In the genomic region with DNA sequence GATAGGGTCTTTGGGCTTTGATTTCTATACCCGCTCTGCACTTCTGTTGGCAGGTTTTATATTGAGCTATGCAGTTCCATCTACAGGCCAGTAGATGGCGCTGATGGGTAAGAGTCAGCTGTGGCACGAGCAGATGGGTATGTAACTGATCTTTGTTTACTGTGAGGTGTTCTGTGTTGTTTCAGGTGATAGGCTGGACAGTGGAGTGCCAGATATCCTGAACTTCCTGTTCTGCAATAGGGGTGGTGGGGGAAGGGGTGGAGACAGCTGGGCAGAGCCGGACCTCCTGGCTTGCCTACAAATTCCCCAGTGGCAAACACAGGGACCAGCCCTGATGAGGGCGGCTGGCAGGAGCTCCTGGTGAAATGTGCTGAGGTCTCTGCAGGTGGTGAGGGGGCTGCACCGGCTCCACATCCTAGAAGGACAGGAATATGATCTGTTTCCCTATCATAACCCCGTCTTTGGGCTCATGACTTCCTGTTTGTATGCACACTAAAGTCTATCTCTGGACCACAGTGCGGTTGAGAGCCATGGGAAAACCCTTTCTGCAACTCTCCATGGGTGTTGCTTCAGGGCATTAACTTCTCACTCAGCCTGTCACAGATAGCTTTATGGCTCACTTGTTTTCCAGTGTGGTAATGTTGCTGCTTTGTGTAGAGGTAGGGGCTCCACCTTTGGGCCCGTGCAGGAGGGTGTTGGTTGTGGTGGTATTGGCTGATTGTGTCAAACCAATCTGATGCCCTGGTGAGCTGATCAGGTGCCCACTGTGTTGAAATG, we compare ENCODE assay signal across 8 cellular contexts. TPM values are rescaled to one million over a fixed set of nuclear protein-coding genes. Genes with fewer than 3 reads are reported as not detected.
DNase-seq lines count a peak whose midpoint lies in the region; ATAC-seq and TF ChIP-seq lines count a peak whose summit lies in the region.

No MANE protein-coding gene starts in this region.

- CTCF ChIA-PET in activated CD8-positive, alpha-beta T cell treated with anti-CD3 and anti-CD28 coated beads for 36 hours (lab: Charles Lee) = interaction anchor here (0.6 to 5.8 kb wide), 56 partner anchors 8 to 1140 kb away, joined by 3 to 225 read pairs (median 5); a partner anchor contains a TSS

- peaks cover 8% of the 10 kb centered on the region for H3K27me3 Mint-ChIP-seq in activated CD8-positive, alpha-beta T cell treated with anti-CD3 and anti-CD28 coated beads for 36 hours
- peaks cover 12 to 31% (median 20%) of the 10 kb centered on the region in 5 donors for H3K27me3 Mint-ChIP-seq in naive thymus-derived CD8-positive, alpha-beta T cell
- H3K27me3 Mint-ChIP-seq in type B pancreatic cell = peaks cover 4% of the 10 kb centered on the region

- DNase-seq in CMK (ENCODE audit: low read depth) (peak; percentile 45), NCI-H774 (lab: John Stamatoyannopoulos, UW) (peak; percentile 59), type B pancreatic cell (ENCODE audit: extremely low spot score, unreplicated experiment) (no peak)
- peak; percentile 70 for DNase-seq in activated CD8-positive, alpha-beta T cell treated with anti-CD3 and anti-CD28 coated beads for 36 hours
- DNase-seq in naive thymus-derived CD8-positive, alpha-beta T cell = peak in 9 of 10 donors; percentile 24 to 72 (median 48)

- peaks cover 3% of the 10 kb centered on the region for H3K9me3 Mint-ChIP-seq in activated CD8-positive, alpha-beta T cell treated with anti-CD3 and anti-CD28 coated beads for 36 hours
- H3K9me3 Mint-ChIP-seq in naive thymus-derived CD8-positive, alpha-beta T cell = peaks cover 0 to 11% (median 0%) of the 10 kb centered on the region in 9 donors
- H3K9me3 Mint-ChIP-seq in type B pancreatic cell = peaks cover 5% of the 10 kb centered on the region

- no peaks in the 10 kb centered on the region for H3K36me3 Mint-ChIP-seq in activated CD8-positive, alpha-beta T cell treated with anti-CD3 and anti-CD28 coated beads for 36 hours (ENCODE audit: low read depth)
- peaks cover 0 to 6% (median 4%) of the 10 kb centered on the region in 3 donors for H3K36me3 Mint-ChIP-seq in naive thymus-derived CD8-positive, alpha-beta T cell
- no peaks in the 10 kb centered on the region for H3K36me3 Mint-ChIP-seq in type B pancreatic cell

- H3K27ac Mint-ChIP-seq in activated CD8-positive, alpha-beta T cell treated with anti-CD3 and anti-CD28 coated beads for 36 hours = no peak overlapping the region
- peak overlapping the region in 4 of 10 donors; percentile 5 to 53 (median 13) for H3K27ac Mint-ChIP-seq in naive thymus-derived CD8-positive, alpha-beta T cell
- no peak overlapping the region for H3K27ac Mint-ChIP-seq in type B pancreatic cell

- no peak overlapping the region for H3K4me3 Mint-ChIP-seq in activated CD8-positive, alpha-beta T cell treated with anti-CD3 and anti-CD28 coated beads for 36 hours
- H3K4me3 Mint-ChIP-seq in naive thymus-derived CD8-positive, alpha-beta T cell = no peak overlapping the region
- peak overlapping the region; percentile 39 for H3K4me3 Mint-ChIP-seq in type B pancreatic cell

- POLR2A ChIA-PET in activated CD8-positive, alpha-beta T cell treated with anti-CD3 and anti-CD28 coated beads for 36 hours (lab: Charles Lee) = interaction anchor here (1.5 to 2.9 kb wide), 2 partner anchors 14 to 259 kb away, joined by 4 to 18 read pairs; a partner anchor contains a TSS
- POLR2A ChIA-PET in naive thymus-derived CD8-positive, alpha-beta T cell (lab: Charles Lee) = interaction anchor here (0.6 to 2.1 kb wide), 3 partner anchors 12 to 259 kb away, joined by 3 to 9 read pairs (median 3); no protein-coding TSS in a partner anchor

- H3K4me1 Mint-ChIP-seq in activated CD8-positive, alpha-beta T cell treated with anti-CD3 and anti-CD28 coated beads for 36 hours (ENCODE audit: low read depth) = peaks cover 9% of the 10 kb centered on the region
- peaks cover 4 to 8% (median 7%) of the 10 kb centered on the region in 4 donors for H3K4me1 Mint-ChIP-seq in naive thymus-derived CD8-positive, alpha-beta T cell
- H3K4me1 Mint-ChIP-seq in type B pancreatic cell (ENCODE audit: unreplicated experiment) = peaks cover 6% of the 10 kb centered on the region

- peak; percentile 96 for TF ChIP-seq CTCF in activated CD8-positive, alpha-beta T cell treated with anti-CD3 and anti-CD28 coated beads for 36 hours (IDR thresholded peaks at IDR 0.05)
- TF ChIP-seq CTCF in type B pancreatic cell (conservative IDR thresholded peaks at IDR 0.05) = peak; percentile 95

- ATAC-seq in GM19372 (IDR thresholded peaks at IDR 0.05; ENCODE audit: low read depth, unreplicated experiment) (peak; percentile 80), HG03520 (IDR thresholded peaks at IDR 0.05; ENCODE audit: unreplicated experiment) (peak; percentile 75), esophagus mucosa (peak; percentile 94)
- ATAC-seq in activated CD8-positive, alpha-beta T cell treated with anti-CD3 and anti-CD28 coated beads for 36 hours = peak; percentile 95
- ATAC-seq in naive thymus-derived CD8-positive, alpha-beta T cell = peak; percentile 93 to 94

- intact Hi-C loops in activated CD8-positive, alpha-beta T cell treated with anti-CD3 and anti-CD28 coated beads for 36 hours (cut with micrococcal nuclease) = loop anchor here (2.0 kb wide), 1 partner anchor 250 kb away; no protein-coding TSS in a partner anchor

RNA-seq across cellular contexts. Expression of a gene that starts 13.4 kb away (rescaled TPM):
- total RNA-seq in activated CD8-positive, alpha-beta T cell treated with anti-CD3 and anti-CD28 coated beads for 36 hours = 10 to 100 TPM; 51.0 to 61.8 TPM
- total RNA-seq in esophagus mucosa (8.9 TPM), type B pancreatic cell (ENCODE audit: low replicate concordance) (19.2 and 30.5 TPM in 2 replicates)
- 10 to 100 TPM; 25.6 to 28.4 TPM for total RNA-seq in naive thymus-derived CD8-positive, alpha-beta T cell
- 1 to 10 TPM; 1.9 to 3.9 (median 3.2) TPM for polyA plus RNA-seq in naive thymus-derived CD8-positive, alpha-beta T cell
